ENCODE assay signal across 26 cellular contexts in genomic region chr1:240784776-240785175, GRCh38.
"Had no signal": no experiment of that assay in that cellular context is flagged by ENCODE, and none has a peak within 500 bp of the region (broad histone marks: within the 10 kb centered on the region; RNA-seq: fewer than 3 reads in every experiment).

No MANE protein-coding gene starts in this region.

- H3K9me3 Mint-ChIP-seq: natural killer cell treated with Interleukin-12 subunit alpha and Interleukin-12 subunit beta and Interleukin-15 and Interleukin-18, amount 100 ng/mL, for 72 hours; neural progenitor cell had no signal

- H3K4me1 Mint-ChIP-seq: endodermal cell; neural progenitor cell; stimulated activated naive B cell treated with anti-CD40 and anti-IgM and Interleukin-4, amounts not matched to agents 10 μg/mL and 1 μg/mL and 100 μg/mL, for 72 hours; stimulated activated naive CD8-positive, alpha-beta T cell treated with anti-CD3 and anti-CD28 coated beads, Interleukin-15, amount 100 ng/mL, for 72 hours had no signal

- H3K4me3 ChIP-seq: left ventricle myocardium inferior, lower lobe of right lung, neural progenitor cell, ovary, right atrium auricular region, sigmoid colon, skin epidermis, testis, tibial nerve, upper lobe of right lung, vagina had no signal

- H3K4me3 Mint-ChIP-seq: endodermal cell; natural killer cell treated with Interleukin-12 subunit alpha and Interleukin-12 subunit beta and Interleukin-15 and Interleukin-18, amount 100 ng/mL, for 72 hours; neural progenitor cell; stimulated activated naive B cell treated with anti-CD40 and anti-IgM and Interleukin-4, amounts not matched to agents 10 μg/mL and 1 μg/mL and 100 μg/mL, for 72 hours; stimulated activated naive CD8-positive, alpha-beta T cell treated with anti-CD3 and anti-CD28 coated beads, Interleukin-15, amount 100 ng/mL, for 72 hours had no signal

- H3K27me3 Mint-ChIP-seq: natural killer cell treated with Interleukin-12 subunit alpha and Interleukin-12 subunit beta and Interleukin-15 and Interleukin-18, amount 100 ng/mL, for 72 hours; stimulated activated naive B cell treated with anti-CD40 and anti-IgM and Interleukin-4, amounts not matched to agents 10 μg/mL and 1 μg/mL and 100 μg/mL, for 72 hours; stimulated activated naive CD8-positive, alpha-beta T cell treated with anti-CD3 and anti-CD28 coated beads, Interleukin-15, amount 100 ng/mL, for 72 hours had no signal

- FAIRE-seq: endothelial cell of umbilical vein, kidney had no signal

- H3K9me3 ChIP-seq: lower lobe of right lung, ovary, right atrium auricular region, sigmoid colon, testis, tibial nerve, upper lobe of right lung, vagina had no signal

- H3K4me1 ChIP-seq: foreskin keratinocyte, left ventricle myocardium inferior, lower lobe of right lung, neural progenitor cell, right atrium auricular region, sigmoid colon, testis, tibial nerve, upper lobe of right lung, vagina had no signal

- H3K27me3 ChIP-seq: foreskin keratinocyte, neural progenitor cell, ovary, right atrium auricular region, sigmoid colon, testis, tibial nerve, upper lobe of right lung, vagina had no signal

- H3K36me3 ChIP-seq: left ventricle myocardium inferior, lower lobe of right lung, neural progenitor cell, ovary, right atrium auricular region, sigmoid colon, tibial nerve, upper lobe of right lung, vagina had no signal

- H3K36me3 Mint-ChIP-seq: natural killer cell treated with Interleukin-12 subunit alpha and Interleukin-12 subunit beta and Interleukin-15 and Interleukin-18, amount 100 ng/mL, for 72 hours; neural progenitor cell; stimulated activated naive B cell treated with anti-CD40 and anti-IgM and Interleukin-4, amounts not matched to agents 10 μg/mL and 1 μg/mL and 100 μg/mL, for 72 hours had no signal

- DNase-seq: effector CD4-positive, alpha-beta T cell; endodermal cell; erythroblast; foreskin keratinocyte; kidney; left cardiac atrium; left ventricle myocardium inferior; lower lobe of right lung; mesenchymal stem cell; midbrain; nucleus accumbens; ovary; sigmoid colon; stimulated activated CD4-positive, alpha-beta T cell treated with anti-CD3 and anti-CD28 coated beads, Interleukin-2, amount 100 ng/mL, for 24 hours; stimulated activated CD4-positive, alpha-beta T cell treated with anti-CD3 and anti-CD28 coated beads, Interleukin-4, amount 100 ng/mL, for 4 hours; stimulated activated naive B cell treated with anti-CD40 and anti-IgM and Interleukin-4, amounts not matched to agents 10 μg/mL and 1 μg/mL and 100 μg/mL, for 72 hours; stimulated activated naive CD8-positive, alpha-beta T cell treated with anti-CD3 and anti-CD28 coated beads, Interleukin-15, amount 100 ng/mL, for 72 hours; testis; upper lobe of right lung had no signal

- H3K27ac Mint-ChIP-seq: endodermal cell; natural killer cell treated with Interleukin-12 subunit alpha and Interleukin-12 subunit beta and Interleukin-15 and Interleukin-18, amount 100 ng/mL, for 72 hours; neural progenitor cell; stimulated activated naive B cell treated with anti-CD40 and anti-IgM and Interleukin-4, amounts not matched to agents 10 μg/mL and 1 μg/mL and 100 μg/mL, for 72 hours; stimulated activated naive CD8-positive, alpha-beta T cell treated with anti-CD3 and anti-CD28 coated beads, Interleukin-15, amount 100 ng/mL, for 72 hours had no signal
